2 cellular contexts compared by ENCODE assay signal in the genomic region with DNA sequence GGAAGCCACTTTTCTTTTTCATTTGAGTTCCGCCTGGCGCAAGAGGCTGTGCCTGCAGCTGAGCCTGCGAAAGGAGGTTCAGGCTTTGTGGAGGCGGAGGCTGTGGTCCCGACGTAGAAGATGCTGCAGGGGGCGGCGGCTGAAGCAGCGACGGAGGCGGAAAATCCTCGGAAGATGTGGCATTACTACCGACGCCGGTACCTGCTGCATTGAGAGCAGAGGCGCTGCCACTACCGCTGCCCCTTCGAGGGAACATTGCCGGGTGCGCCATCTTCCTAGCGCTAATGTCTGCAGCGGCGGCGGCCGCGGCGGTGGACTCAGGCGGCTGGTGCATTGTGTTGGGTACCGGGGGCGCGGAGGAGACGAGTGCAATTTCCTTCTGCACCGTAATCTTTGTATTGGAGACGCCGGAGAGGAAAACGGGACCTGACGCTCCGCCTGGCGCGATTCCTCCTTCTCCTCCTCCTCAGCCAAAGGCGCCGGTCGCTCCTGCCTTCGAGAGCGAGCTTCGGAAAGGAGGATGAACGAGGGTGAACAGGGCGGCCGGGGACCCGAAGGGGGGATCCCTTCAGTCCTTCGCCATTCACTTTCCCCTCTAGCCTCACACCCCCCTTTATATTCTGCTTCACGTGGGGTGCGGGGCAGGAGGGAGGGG.
TF ChIP-seq lines count a peak whose summit lies in the region.

TSC22D1 (minus strand) TSS at position 590 of the 655 bp plus-strand sequence; CDS start at position 334, 256 bp downstream.

TF ChIP-seq in HEK293, 187 proteins besides CTCF, POLR2A, EP300 and RAD21 (continued from another document and continues in another):
- TF ChIP-seq, protein P1, sequence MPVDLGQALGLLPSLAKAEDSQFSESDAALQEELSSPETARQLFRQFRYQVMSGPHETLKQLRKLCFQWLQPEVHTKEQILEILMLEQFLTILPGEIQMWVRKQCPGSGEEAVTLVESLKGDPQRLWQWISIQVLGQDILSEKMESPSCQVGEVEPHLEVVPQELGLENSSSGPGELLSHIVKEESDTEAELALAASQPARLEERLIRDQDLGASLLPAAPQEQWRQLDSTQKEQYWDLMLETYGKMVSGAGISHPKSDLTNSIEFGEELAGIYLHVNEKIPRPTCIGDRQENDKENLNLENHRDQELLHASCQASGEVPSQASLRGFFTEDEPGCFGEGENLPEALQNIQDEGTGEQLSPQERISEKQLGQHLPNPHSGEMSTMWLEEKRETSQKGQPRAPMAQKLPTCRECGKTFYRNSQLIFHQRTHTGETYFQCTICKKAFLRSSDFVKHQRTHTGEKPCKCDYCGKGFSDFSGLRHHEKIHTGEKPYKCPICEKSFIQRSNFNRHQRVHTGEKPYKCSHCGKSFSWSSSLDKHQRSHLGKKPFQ (tag by site-specific recombination; IDR thresholded peaks at IDR 0.05): no peak
- TF ChIP-seq ZNF2 (tag by site-specific recombination; IDR thresholded peaks at IDR 0.05): peak; percentile 39; the same call in 1 of the 2 replicates
- no peak for TF ChIP-seq ZNF645 (tag by site-specific recombination; IDR thresholded peaks at IDR 0.05)
- 0 out of 2 replicates have a peak, but pooled peaks have one; percentile 29 for TF ChIP-seq ZBTB8A (tag by site-specific recombination; IDR thresholded peaks at IDR 0.05)
- TF ChIP-seq ZNF501 (tag by site-specific recombination; IDR thresholded peaks at IDR 0.05): peak; percentile 40; the same call in 1 of the 2 replicates
- peak; percentile 64 for TF ChIP-seq ZBTB26 (tag by site-specific recombination; optimal IDR thresholded peaks at IDR 0.05)
- peak; percentile 65 for TF ChIP-seq YY1 (tag by site-specific recombination; IDR thresholded peaks at IDR 0.05)
- TF ChIP-seq ZBTB20 (tag by site-specific recombination; IDR thresholded peaks at IDR 0.05): peak; percentile 31; the same call in 1 of the 2 replicates
- TF ChIP-seq, protein P2, sequence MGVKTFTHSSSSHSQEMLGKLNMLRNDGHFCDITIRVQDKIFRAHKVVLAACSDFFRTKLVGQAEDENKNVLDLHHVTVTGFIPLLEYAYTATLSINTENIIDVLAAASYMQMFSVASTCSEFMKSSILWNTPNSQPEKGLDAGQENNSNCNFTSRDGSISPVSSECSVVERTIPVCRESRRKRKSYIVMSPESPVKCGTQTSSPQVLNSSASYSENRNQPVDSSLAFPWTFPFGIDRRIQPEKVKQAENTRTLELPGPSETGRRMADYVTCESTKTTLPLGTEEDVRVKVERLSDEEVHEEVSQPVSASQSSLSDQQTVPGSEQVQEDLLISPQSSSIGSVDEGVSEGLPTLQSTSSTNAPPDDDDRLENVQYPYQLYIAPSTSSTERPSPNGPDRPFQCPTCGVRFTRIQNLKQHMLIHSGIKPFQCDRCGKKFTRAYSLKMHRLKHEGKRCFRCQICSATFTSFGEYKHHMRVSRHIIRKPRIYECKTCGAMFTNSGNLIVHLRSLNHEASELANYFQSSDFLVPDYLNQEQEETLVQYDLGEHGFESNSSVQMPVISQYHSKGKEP (tag by site-specific recombination; IDR thresholded peaks at IDR 0.05): 0 out of 2 replicates have a peak, but pooled peaks have one; percentile 14
- peak; percentile 74 for TF ChIP-seq ZNF341 (tag by site-specific recombination; IDR thresholded peaks at IDR 0.05; ENCODE audit: low read depth)
- no peak for TF ChIP-seq ZNF221 (tag by site-specific recombination; IDR thresholded peaks at IDR 0.05; ENCODE audit: borderline replicate concordance)
- peak; percentile 53 for TF ChIP-seq EGR2 (tag by site-specific recombination; IDR thresholded peaks at IDR 0.05; ENCODE audit: low read depth)
- TF ChIP-seq ZNF777 (tag by site-specific recombination; IDR thresholded peaks at IDR 0.05; ENCODE audit: borderline replicate concordance): no peak
- TF ChIP-seq ZBTB17 (tag by site-specific recombination; IDR thresholded peaks at IDR 0.05): peak; percentile 59
- 0 out of 2 replicates have a peak, but pooled peaks have one; percentile 15 for TF ChIP-seq ZNF600 (tag by site-specific recombination; IDR thresholded peaks at IDR 0.05)
- no peak for TF ChIP-seq ZNF23 (tag by site-specific recombination; IDR thresholded peaks at IDR 0.05; ENCODE audit: borderline replicate concordance)
- TF ChIP-seq ZNF76 (tag by site-specific recombination; IDR thresholded peaks at IDR 0.05; ENCODE audit: borderline replicate concordance, low read depth): peak; percentile 39; the same call in 1 of the 2 replicates
- peak; percentile 92 for TF ChIP-seq ZNF335 (tag by site-specific recombination; conservative IDR thresholded peaks at IDR 0.05)

TF ChIP-seq in SK-N-SH, 30 proteins besides CTCF, POLR2A, EP300 and RAD21 (continued from another document):
- TF ChIP-seq PBX3 (IDR thresholded peaks at IDR 0.05) (no peak), RCOR1 (IDR thresholded peaks at IDR 0.05; ENCODE audit: low read length) (no peak), FOXM1 (IDR thresholded peaks at IDR 0.05; ENCODE audit: low read depth) (no peak), SMC3 (IDR thresholded peaks at IDR 0.05; ENCODE audit: low read depth, low read length) (no peak), TEAD4 (IDR thresholded peaks at IDR 0.05; ENCODE audit: borderline replicate concordance, insufficient read depth) (no peak), CHD2 (IDR thresholded peaks at IDR 0.05; ENCODE audit: low read length, partially characterized antibody) (no peak), FOXJ3 (CRISPR knock-in tag; IDR thresholded peaks at IDR 0.05) (no peak), ZBTB33 (IDR thresholded peaks at IDR 0.05; ENCODE audit: borderline replicate concordance, low read depth) (no peak), YY1 (IDR thresholded peaks at IDR 0.05; ENCODE audit: low read depth) (peak; percentile 46; the same call in 1 of the 2 replicates), FOSL2 (IDR thresholded peaks at IDR 0.05; ENCODE audit: borderline replicate concordance, low read depth) (no peak), RFX5 (IDR thresholded peaks at IDR 0.05; ENCODE audit: low read length) (no peak)
- TF ChIP-seq, protein P3, sequence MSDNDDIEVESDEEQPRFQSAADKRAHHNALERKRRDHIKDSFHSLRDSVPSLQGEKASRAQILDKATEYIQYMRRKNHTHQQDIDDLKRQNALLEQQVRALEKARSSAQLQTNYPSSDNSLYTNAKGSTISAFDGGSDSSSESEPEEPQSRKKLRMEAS (IDR thresholded peaks at IDR 0.05; ENCODE audit: low read depth): peak; percentile 23
- TF ChIP-seq, protein P4, sequence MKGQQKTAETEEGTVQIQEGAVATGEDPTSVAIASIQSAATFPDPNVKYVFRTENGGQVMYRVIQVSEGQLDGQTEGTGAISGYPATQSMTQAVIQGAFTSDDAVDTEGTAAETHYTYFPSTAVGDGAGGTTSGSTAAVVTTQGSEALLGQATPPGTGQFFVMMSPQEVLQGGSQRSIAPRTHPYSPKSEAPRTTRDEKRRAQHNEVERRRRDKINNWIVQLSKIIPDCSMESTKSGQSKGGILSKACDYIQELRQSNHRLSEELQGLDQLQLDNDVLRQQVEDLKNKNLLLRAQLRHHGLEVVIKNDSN (IDR thresholded peaks at IDR 0.05; ENCODE audit: borderline replicate concordance, low read depth): no peak
